ENCODE assay signal across 31 cellular contexts in the genomic region with DNA sequence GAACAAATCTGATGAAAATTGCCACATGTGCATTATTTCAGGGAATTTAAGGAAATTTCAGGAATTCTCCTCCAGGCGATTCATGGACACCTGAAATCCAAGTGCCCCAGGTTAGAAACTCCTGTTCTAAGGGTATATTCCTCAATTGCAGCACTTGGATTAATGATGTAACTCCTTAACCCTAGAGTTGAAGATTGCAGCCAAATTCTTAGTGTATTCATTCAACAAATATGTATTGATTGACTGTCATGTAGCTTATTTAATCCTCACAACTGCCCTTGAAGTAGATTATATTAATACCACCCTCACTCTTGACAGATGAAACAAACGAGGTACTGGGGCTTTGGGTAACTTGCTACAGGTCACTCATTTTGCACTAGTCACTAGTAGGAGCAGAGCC. TPM values are rescaled to one million over a fixed set of nuclear protein-coding genes. Genes with fewer than 3 reads are reported as not detected.
"Had no signal": no experiment of that assay in that cellular context is flagged by ENCODE, and none has a peak within 500 bp of the region (broad histone marks: within the 10 kb centered on the region; RNA-seq: fewer than 3 reads in every experiment).

No MANE protein-coding gene starts in this region.

- H3K27me3 Mint-ChIP-seq: activated naive CD4-positive, alpha-beta T cell treated with anti-CD3 and anti-CD28 coated beads, Interleukin-2, amount 50 U/mL, for 24 hours had no signal

- H3K36me3 ChIP-seq: adrenal gland, cardiac muscle cell, neural progenitor cell, prostate gland, right atrium auricular region, stomach, upper lobe of right lung, WERI-Rb-1 had no signal

- H3K9me3 Mint-ChIP-seq: activated naive CD4-positive, alpha-beta T cell treated with anti-CD3 and anti-CD28 coated beads, Interleukin-2, amount 50 U/mL, for 24 hours; activated T-cell treated with anti-CD3 and anti-CD28 coated beads, Interleukin-2, amount 50 U/mL, for 72 hours; effector memory CD8-positive, alpha-beta T cell; neural progenitor cell had no signal

- H3K27me3 ChIP-seq: adrenal gland, hepatocyte, right atrium auricular region, testis, upper lobe of right lung had no signal

- H3K4me3 ChIP-seq: adrenal gland, cardiac muscle cell, hepatocyte, mucosa of descending colon, neural progenitor cell, prostate gland, right atrium auricular region, stomach, testis, upper lobe of right lung had no signal

- H3K79me2 ChIP-seq: hepatocyte had no signal

- H3K4me2 ChIP-seq: hepatocyte, neural progenitor cell had no signal

- H3K4me3 Mint-ChIP-seq: activated naive CD4-positive, alpha-beta T cell treated with anti-CD3 and anti-CD28 coated beads, Interleukin-2, amount 50 U/mL, for 24 hours; activated T-cell treated with anti-CD3 and anti-CD28 coated beads, Interleukin-2, amount 50 U/mL, for 72 hours; effector memory CD8-positive, alpha-beta T cell; naive B cell; neural progenitor cell had no signal

- H3K9ac ChIP-seq: neural progenitor cell had no signal

- H3K27ac Mint-ChIP-seq: activated naive CD4-positive, alpha-beta T cell treated with anti-CD3 and anti-CD28 coated beads, Interleukin-2, amount 50 U/mL, for 24 hours; activated T-cell treated with anti-CD3 and anti-CD28 coated beads, Interleukin-2, amount 50 U/mL, for 72 hours; effector memory CD8-positive, alpha-beta T cell; neural progenitor cell had no signal

- H3K4me1 ChIP-seq: adrenal gland, neural progenitor cell, prostate gland, right atrium auricular region, stomach, testis, upper lobe of right lung had no signal

- H3K36me3 Mint-ChIP-seq: activated naive CD4-positive, alpha-beta T cell treated with anti-CD3 and anti-CD28 coated beads, Interleukin-2, amount 50 U/mL, for 24 hours; naive B cell; neural progenitor cell had no signal

- H3K9me3 ChIP-seq: adrenal gland, mucosa of descending colon, prostate gland, right atrium auricular region, stomach, testis, upper lobe of right lung had no signal

- H3K27ac ChIP-seq: adrenal gland, cardiac muscle cell, hepatocyte, neural progenitor cell, prostate gland, right atrium auricular region, stomach, testis, upper lobe of right lung, WERI-Rb-1 had no signal

- H2AFZ ChIP-seq: hepatocyte, neural progenitor cell had no signal

- DNase-seq: activated CD4-positive, alpha-beta T cell treated with anti-CD3 and anti-CD28 coated beads, Interleukin-2, amount 50 U/mL, for 4 hours; activated effector memory CD4-positive, alpha-beta T cell treated with anti-CD3 and anti-CD28 coated beads, Interleukin-2, amount 50 U/mL, for 16 hours; activated T-cell treated with anti-CD3 and anti-CD28 coated beads, Interleukin-2, amount 50 U/mL, for 72 hours; adrenal gland; dermis blood vessel endothelial cell; effector memory CD8-positive, alpha-beta T cell; mesenchymal stem cell; mucosa of descending colon; naive B cell; stimulated activated CD4-positive, alpha-beta T cell treated with anti-CD3 and anti-CD28 coated beads, Interleukin-15, amount 100 ng/mL, for 24 hours; stimulated activated CD4-positive, alpha-beta T cell treated with anti-CD3 and anti-CD28 coated beads, Interleukin-2, amount 100 ng/mL, for 48 hours; stomach; SW 1271; T-helper 2 cell; testis; upper lobe of right lung; WERI-Rb-1 had no signal

- H3K4me1 Mint-ChIP-seq: naive B cell, neural progenitor cell had no signal

RNA-seq across cellular contexts. Expression of a gene that starts 49.8 kb away (rescaled TPM):
- total RNA-seq: activated CD8-positive, alpha-beta memory T cell treated with anti-CD3 and anti-CD28 coated beads for 36 hours; activated T-cell treated with anti-CD3 and anti-CD28 coated beads, Interleukin-2, amount 50 U/mL, for 72 hours; cardiac muscle cell; chondrocyte; dermis blood vessel endothelial cell; epithelial cell of proximal tubule; fibroblast of villous mesenchyme; glomerular endothelial cell; hepatocyte; liver; mucosa of descending colon; osteocyte; right atrium auricular region; skeletal muscle tissue; stomach; upper lobe of right lung had no signal
- polyA plus RNA-seq: adrenal gland, cardiac muscle cell, liver, stomach had no signal
